8 cellular contexts compared by ENCODE assay signal in the genomic region with DNA sequence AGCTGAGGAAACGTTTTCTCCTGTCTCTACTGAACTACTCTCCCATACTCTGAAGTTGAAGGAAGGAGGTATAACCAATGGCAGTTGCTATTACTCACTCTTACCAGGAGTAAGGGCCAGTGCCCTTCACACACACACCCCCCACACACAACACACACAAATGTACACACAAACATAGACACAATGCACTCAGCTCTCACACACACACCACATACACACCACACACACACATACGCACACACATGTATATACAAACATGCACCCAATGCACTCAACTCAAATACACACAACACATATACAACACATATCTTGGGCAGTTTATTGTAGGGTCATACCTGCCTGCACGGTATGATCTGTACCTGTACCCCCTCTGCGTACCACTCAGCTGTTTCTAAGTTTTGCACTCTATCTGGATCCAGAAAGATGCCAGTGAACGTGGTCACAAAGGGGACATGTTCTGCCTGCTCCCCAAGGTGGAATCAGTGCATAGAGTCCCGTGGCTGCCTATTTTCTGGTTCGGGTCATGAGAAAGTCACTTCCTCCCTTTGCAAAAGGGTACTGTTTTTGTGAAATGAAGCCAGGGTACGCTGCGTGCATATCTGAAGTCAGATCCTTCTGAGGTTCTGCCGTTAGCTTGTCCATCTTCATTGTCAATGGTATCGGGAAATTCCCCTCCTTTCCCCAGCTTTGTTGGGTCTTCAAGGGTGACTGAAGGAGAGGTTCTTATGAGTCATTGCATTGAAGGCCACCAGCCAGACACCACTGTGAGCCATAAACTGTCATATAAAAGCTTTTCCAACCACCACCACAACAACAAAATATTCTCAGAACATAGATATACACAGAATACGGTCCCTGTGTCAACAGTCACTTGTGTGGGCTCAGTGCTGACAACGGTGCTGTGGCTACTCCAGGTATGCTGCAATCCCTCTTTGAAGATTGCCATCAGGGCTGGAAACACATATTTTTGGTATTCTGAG.
DNase-seq lines count a peak whose midpoint lies in the region; ATAC-seq and TF ChIP-seq lines count a peak whose summit lies in the region.

No MANE protein-coding gene starts in this region.

- peaks cover 18% of the 10 kb centered on the region for H3F3A ChIP-seq in MM.1S (ENCODE audit: insufficient read depth, low read length)

- H3K36me3 ChIP-seq in CD4-positive, CD25-positive, alpha-beta regulatory T cell (ENCODE audit: control insufficient read depth, insufficient read depth, low read length) = no peaks in the 10 kb centered on the region
- no peaks in the 10 kb centered on the region for H3K36me3 ChIP-seq in MM.1S (replicated peaks; ENCODE audit: insufficient read depth, low read length)

- H3K4me3 Mint-ChIP-seq in CD4-positive, CD25-positive, alpha-beta regulatory T cell = peak overlapping the region in 3 of 4 donors; percentile 39 to 72 (median 55)

- H3K9me2 ChIP-seq in MM.1S (replicated peaks; ENCODE audit: insufficient read depth, low read length) = no peaks in the 10 kb centered on the region

- peak in 2 of 3 donors; percentile 3 to 61 for DNase-seq in CD4-positive, CD25-positive, alpha-beta regulatory T cell
- DNase-seq in activated CD4-positive, alpha-beta T cell treated with anti-CD3 and anti-CD28 coated beads, Interleukin-2, amount 50 U/mL, for 48 hours = peak; percentile 30 to 46
- DNase-seq in SKM-1 (lab: John Stamatoyannopoulos, UW; ENCODE audit: unreplicated experiment) (no peak), MM.1S (no peak), G401 (ENCODE audit: low spot score) (no peak), NCI-H524 treated with DMSO at 0.1 percent for 48 hours (lab: John Stamatoyannopoulos, UW) (no peak)

- no peaks in the 10 kb centered on the region for H3K27me3 Mint-ChIP-seq in CD4-positive, CD25-positive, alpha-beta regulatory T cell

- TF ChIP-seq CTCF in MM.1S (IDR thresholded peaks at IDR 0.05; ENCODE audit: low read length) = no peak

- peaks cover 14 to 61% (median 46%) of the 10 kb centered on the region in 4 donors for H3K4me1 Mint-ChIP-seq in CD4-positive, CD25-positive, alpha-beta regulatory T cell

- no peaks in the 10 kb centered on the region for H3K9me3 ChIP-seq in CD4-positive, CD25-positive, alpha-beta regulatory T cell (ENCODE audit: control insufficient read depth in 2 of 2, low read length in 2 of 2)
- no peaks in the 10 kb centered on the region for H3K9me3 ChIP-seq in MM.1S (replicated peaks; ENCODE audit: insufficient read depth, low read length)

- no peak overlapping the region for H3K4me2 ChIP-seq in MM.1S (ENCODE audit: low read depth, low read length)

- no peaks in the 10 kb centered on the region for H3K79me2 ChIP-seq in MM.1S (ENCODE audit: low read length)

- peak; percentile 63 to 68 for ATAC-seq in CD4-positive, CD25-positive, alpha-beta regulatory T cell (ENCODE audit: low read depth in 2 of 2)
- ATAC-seq in GM18907 (IDR thresholded peaks at IDR 0.05; ENCODE audit: unreplicated experiment) (peak; percentile 70), HG02981 (IDR thresholded peaks at IDR 0.05; ENCODE audit: unreplicated experiment) (peak; percentile 46)

- peak overlapping the region in 2 of 3 donors; percentile 74 to 81 for H3K27ac Mint-ChIP-seq in CD4-positive, CD25-positive, alpha-beta regulatory T cell

- H3K4me3 ChIP-seq in CD4-positive, CD25-positive, alpha-beta regulatory T cell (ENCODE audit: low read depth, low read length) = peak overlapping the region; percentile 65
- no peak overlapping the region for H3K4me3 ChIP-seq in MM.1S (ENCODE audit: low read length)

- no peak overlapping the region for H3K9ac ChIP-seq in MM.1S (ENCODE audit: low read length)

- no peak overlapping the region for H2AFZ ChIP-seq in MM.1S (ENCODE audit: low read length)

- H3K36me3 Mint-ChIP-seq in CD4-positive, CD25-positive, alpha-beta regulatory T cell = no peaks in the 10 kb centered on the region

- peaks cover 46% of the 10 kb centered on the region for H3K4me1 ChIP-seq in CD4-positive, CD25-positive, alpha-beta regulatory T cell (ENCODE audit: control insufficient read depth, insufficient read depth, low read length, poor library complexity, severe bottlenecking)
- peaks cover 32% of the 10 kb centered on the region for H3K4me1 ChIP-seq in MM.1S (ENCODE audit: low read length)

- no peak overlapping the region for H3K27ac ChIP-seq in CD4-positive, CD25-positive, alpha-beta regulatory T cell (ENCODE audit: insufficient read depth, low read length, poor library complexity, severe bottlenecking)
- no peak overlapping the region for H3K27ac ChIP-seq in MM.1S (ENCODE audit: low read length)

- no peaks in the 10 kb centered on the region for H4K20me1 ChIP-seq in MM.1S (ENCODE audit: insufficient read depth, low read length)

- no peaks in the 10 kb centered on the region for H3K27me3 ChIP-seq in CD4-positive, CD25-positive, alpha-beta regulatory T cell (ENCODE audit: control insufficient read depth, insufficient read depth, low read length)
- no peaks in the 10 kb centered on the region; the same call in 1 of the 2 replicates for H3K27me3 ChIP-seq in MM.1S (replicated peaks; ENCODE audit: insufficient read depth, low read length)

- peaks cover 0 to 5% (median 0%) of the 10 kb centered on the region in 7 donors for H3K9me3 Mint-ChIP-seq in CD4-positive, CD25-positive, alpha-beta regulatory T cell

- in situ Hi-C loops in G401 (cut with HindIII; ENCODE audit: low sequenced_read_pairs) = no loop called here

Comparison
In these comparisons a context has a peak if more than half of its experiments do, and no peak if none do; other contexts are left out.
1. DNase-seq: peak in CD4-positive, CD25-positive, alpha-beta regulatory T cell (2 of 3) and activated CD4-positive, alpha-beta T cell treated with anti-CD3 and anti-CD28 coated beads, Interleukin-2, amount 50 U/mL, for 48 hours (2 of 2); none in SKM-1 (single experiment), MM.1S (single experiment), G401 (single experiment) and NCI-H524 treated with DMSO at 0.1 percent for 48 hours (single experiment).
2. Peak in every context shown above with its lines, with median percentiles within 50 percentile points of each other: ATAC-seq.